In genomic region chr2:218367415-218368149, GRCh38 we compare ENCODE assay signal across 7 cellular contexts. TPM values are rescaled to one million over a fixed set of nuclear protein-coding genes. Genes with fewer than 3 reads are reported as not detected.
DNase-seq lines count a peak whose midpoint lies in the region; ATAC-seq and TF ChIP-seq lines count a peak whose summit lies in the region.

No MANE protein-coding gene starts in this region.

- no peaks in the 10 kb centered on the region for H3K27me3 Mint-ChIP-seq in activated naive CD8-positive, alpha-beta T cell treated with anti-CD3 and anti-CD28 coated beads for 36 hours

- H3K4me3 Mint-ChIP-seq in activated naive CD8-positive, alpha-beta T cell treated with anti-CD3 and anti-CD28 coated beads for 36 hours, result peak overlapping the region; percentile 76

- peaks cover 6% of the 10 kb centered on the region for H3K4me1 Mint-ChIP-seq in activated naive CD8-positive, alpha-beta T cell treated with anti-CD3 and anti-CD28 coated beads for 36 hours

- TF ChIP-seq CTCF in heart right ventricle (IDR thresholded peaks at IDR 0.05) (peak in 3 of 9 donors; percentile 26 to 34 (median 30)), vagina (IDR thresholded peaks at IDR 0.05) (no peak)

- peaks cover 0 to 11% (median 7%) of the 10 kb centered on the region in 11 donors for H3K9me3 ChIP-seq in heart right ventricle
- no peaks in the 10 kb centered on the region for H3K9me3 ChIP-seq in vagina

- peak overlapping the region; percentile 69 for H3K27ac Mint-ChIP-seq in activated naive CD8-positive, alpha-beta T cell treated with anti-CD3 and anti-CD28 coated beads for 36 hours

- H3K4me3 ChIP-seq in heart right ventricle (peak overlapping the region; percentile 31 to 67 (median 58)), vagina (peak overlapping the region; percentile 45 to 63)

- 5 to 6% methylated on average over 59 to 60 of the region's 60 CpGs for WGBS in heart right ventricle, 2 donors

- no peaks in the 10 kb centered on the region for H3K36me3 ChIP-seq in heart right ventricle
- no peaks in the 10 kb centered on the region for H3K36me3 ChIP-seq in vagina

- H3K4me1 ChIP-seq in heart right ventricle (peaks cover 0 to 76% (median 13%) of the 10 kb centered on the region in 9 donors), vagina (peaks cover 26% of the 10 kb centered on the region)

- peak; percentile 69 for DNase-seq in SKM-1 (lab: John Stamatoyannopoulos, UW; ENCODE audit: unreplicated experiment)
- DNase-seq in activated naive CD8-positive, alpha-beta T cell treated with anti-CD3 and anti-CD28 coated beads for 36 hours, result peak; percentile 80
- peak; percentile 92 to 93 for DNase-seq in heart right ventricle
- DNase-seq in putamen (ENCODE audit: low spot score), result peak; percentile 53
- DNase-seq in vagina (ENCODE audit: extremely low spot score in 2 of 2), result no peak

- H3K27me3 ChIP-seq in heart right ventricle (no peaks in the 10 kb centered on the region), vagina (no peaks in the 10 kb centered on the region)

- H3K27ac ChIP-seq in heart right ventricle (peak overlapping the region; percentile 87 to 99 (median 94)), vagina (peak overlapping the region; percentile 84)

- H3K9me3 Mint-ChIP-seq in activated naive CD8-positive, alpha-beta T cell treated with anti-CD3 and anti-CD28 coated beads for 36 hours, result no peaks in the 10 kb centered on the region

- H3K36me3 Mint-ChIP-seq in activated naive CD8-positive, alpha-beta T cell treated with anti-CD3 and anti-CD28 coated beads for 36 hours, result no peaks in the 10 kb centered on the region

- peak in 1 of 2 donors; percentile 81 for TF ChIP-seq POLR2A in vagina (IDR thresholded peaks at IDR 0.05)

- ATAC-seq in GM18907 (IDR thresholded peaks at IDR 0.05; ENCODE audit: unreplicated experiment), result peak; percentile 92
- ATAC-seq in HG03095 (IDR thresholded peaks at IDR 0.05; ENCODE audit: unreplicated experiment), result peak; percentile 95
- ATAC-seq in heart right ventricle, result peak; percentile 95 to 98 (median 97)

- intact Hi-C loops in heart right ventricle (cut with DNase I), result loop anchor here in 1 of 10 donors (2.0 kb wide), 1 partner anchor 29 kb away; no protein-coding TSS in a partner anchor
- intact Hi-C loops in vagina (cut with DNase I), result no loop called here

RNA-seq across cellular contexts. Expression of gene CATIP, which starts 10.9 kb away (rescaled TPM):
- not detected for total RNA-seq in activated naive CD8-positive, alpha-beta T cell treated with anti-CD3 and anti-CD28 coated beads for 36 hours
- total RNA-seq in heart right ventricle (not detected), vagina (not detected)
- polyA plus RNA-seq in heart right ventricle, result under 1 TPM in 1 of 2 donors, not detected in 1; 0.04 TPM

RNA-seq across cellular contexts. Expression of gene SLC11A1, which starts 14.5 kb away (rescaled TPM):
- total RNA-seq in activated naive CD8-positive, alpha-beta T cell treated with anti-CD3 and anti-CD28 coated beads for 36 hours, result under 1 TPM; 0.08 TPM
- total RNA-seq in heart right ventricle (1 to 10 TPM in 9 of 10 donors, under 1 TPM in 1; 0.64 to 9.1 (median 4.0) TPM), vagina (36.6 TPM)
- polyA plus RNA-seq in heart right ventricle, result 1 to 10 TPM; 4.5 to 8.0 TPM

RNA-seq across cellular contexts. Expression of gene CTDSP1, which starts 32.1 kb away (rescaled TPM):
- 10 to 100 TPM; 67.8 to 73.5 TPM for total RNA-seq in activated naive CD8-positive, alpha-beta T cell treated with anti-CD3 and anti-CD28 coated beads for 36 hours
- total RNA-seq in heart right ventricle (100 to 1,000 TPM in 2 of 10 donors, 10 to 100 TPM in 8; 77.9 to 118 (median 89.5) TPM), vagina (103 TPM)
- polyA plus RNA-seq in heart right ventricle, result 10 to 100 TPM; 84.2 to 95.0 TPM

RNA-seq across cellular contexts. Expression of gene VIL1, which starts 51.3 kb away (rescaled TPM):
- total RNA-seq in activated naive CD8-positive, alpha-beta T cell treated with anti-CD3 and anti-CD28 coated beads for 36 hours, result not detected
- not detected for total RNA-seq in heart right ventricle
- polyA plus RNA-seq in heart right ventricle, result under 1 TPM in 1 of 2 donors, not detected in 1; 0.06 TPM
- total RNA-seq in vagina, result not detected

Comparison
In these comparisons a context has a peak if more than half of its experiments do, and no peak if none do; other contexts are left out.
1. DNase-seq: peak in SKM-1 (single experiment), activated naive CD8-positive, alpha-beta T cell treated with anti-CD3 and anti-CD28 coated beads for 36 hours (single experiment), heart right ventricle (2 of 2) and putamen (single experiment); none in vagina (0 of 2).
2. Peak in every context shown above with its lines, with median percentiles within 50 percentile points of each other: ATAC-seq.